In the genomic region with DNA sequence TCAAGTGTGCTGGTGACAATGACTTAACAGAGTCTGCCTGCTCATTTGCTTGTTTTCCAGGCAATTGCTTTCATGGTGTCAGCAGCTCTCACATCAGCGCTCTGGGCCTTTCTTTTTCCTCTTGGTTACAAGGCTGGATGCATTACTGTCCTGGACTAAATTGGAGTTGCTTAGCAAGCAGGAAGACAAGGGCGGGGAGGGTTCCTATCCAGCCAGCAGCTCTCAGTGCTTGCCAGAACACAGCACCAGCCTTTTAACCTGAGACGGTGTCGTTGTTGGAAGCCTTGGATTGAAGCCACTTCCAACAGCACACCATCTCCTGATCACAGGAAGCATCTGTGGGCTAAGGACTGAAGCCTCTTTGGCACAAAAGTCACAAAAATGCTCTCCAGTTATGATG, we compare ENCODE assay signal across 24 cellular contexts.
"Had no signal": no experiment of that assay in that cellular context is flagged by ENCODE, and none has a peak within 500 bp of the region (broad histone marks: within the 10 kb centered on the region; RNA-seq: fewer than 3 reads in every experiment).

No MANE protein-coding gene starts in this region.

- H3K27ac ChIP-seq: epithelial cell of prostate, esophagus squamous epithelium, lower lobe of right lung, pancreas, thoracic aorta had no signal

- DNase-seq: activated CD4-positive, alpha-beta T cell treated with anti-CD3 and anti-CD28 coated beads, Interleukin-2, amount 10 ng/mL, durations not matched to agents 7 days and 5 days; activated CD4-positive, CD25-positive, alpha-beta regulatory T cell treated with anti-CD3 and anti-CD28 coated beads, Interleukin-2, amount 50 U/mL, for 72 hours; activated CD8-positive, alpha-beta T cell treated with anti-CD3 and anti-CD28 coated beads for 36 hours; activated gamma-delta T cell treated with Interleukin-2 at 50 U/mL for 16 hours; activated T-cell treated with anti-CD3 and anti-CD28 coated beads, Interleukin-2, amount 50 U/mL, for 4 hours; effector CD8-positive, alpha-beta T cell; esophagus squamous epithelium; foreskin melanocyte; kidney glomerular epithelial cell; lower lobe of right lung; mesenchymal stem cell; naive thymus-derived CD8-positive, alpha-beta T cell; nucleus accumbens; pancreas; right cardiac atrium; stimulated activated CD4-positive, alpha-beta T cell treated with anti-CD3 and anti-CD28 coated beads, Interleukin-4, amount 100 ng/mL, for 1 hour; stimulated activated naive CD8-positive, alpha-beta T cell treated with anti-CD3 and anti-CD28 coated beads, Interleukin-15, Interleukin-2, amounts not matched to agents 100 U/mL and 50 U/mL, for 24 hours; T-helper 9 cell; trophoblast cell had no signal

- H3K36me3 ChIP-seq: esophagus squamous epithelium, lower lobe of right lung, pancreas, thoracic aorta had no signal

- H3K9me3 ChIP-seq: esophagus squamous epithelium, lower lobe of right lung, pancreas, thoracic aorta had no signal

- H3K4me1 ChIP-seq: esophagus squamous epithelium, lower lobe of right lung, pancreas had no signal

- H3K27me3 ChIP-seq: esophagus squamous epithelium had no signal

- H3K4me3 ChIP-seq: esophagus squamous epithelium, lower lobe of right lung, pancreas, thoracic aorta had no signal

- ATAC-seq: activated CD8-positive, alpha-beta T cell treated with anti-CD3 and anti-CD28 coated beads for 36 hours; activated naive CD4-positive, alpha-beta T cell treated with anti-CD3 and anti-CD28 coated beads, Interleukin-2, amount 50 U/mL, for 72 hours; activated T-cell treated with anti-CD3 and anti-CD28 coated beads, Interleukin-2, amount 50 U/mL, for 4 hours; activated T-helper 17 cell treated with anti-CD3 and anti-CD28 coated beads, Interleukin-2, amount 50 U/mL, for 72 hours; left lobe of liver; lower lobe of right lung; naive thymus-derived CD8-positive, alpha-beta T cell; stimulated activated naive CD8-positive, alpha-beta T cell treated with anti-CD3 and anti-CD28 coated beads, Interleukin-15, Interleukin-2, amounts not matched to agents 100 U/mL and 50 U/mL, for 24 hours had no signal
